17 cellular contexts compared by ENCODE assay signal in genomic region chr7:26550492-26550891, GRCh38.
DNase-seq lines count a peak whose midpoint lies in the region; ATAC-seq and TF ChIP-seq lines count a peak whose summit lies in the region.
"Had no signal": no experiment of that assay in that cellular context is flagged by ENCODE, and none has a peak within 500 bp of the region (broad histone marks: within the 10 kb centered on the region; RNA-seq: fewer than 3 reads in every experiment).

No MANE protein-coding gene starts in this region.

- POLR2A ChIA-PET in HCT116 (lab: Charles Lee), result no interaction called here

- H3K27ac Mint-ChIP-seq in activated CD8-positive, alpha-beta memory T cell treated with anti-CD3 and anti-CD28 coated beads, Interleukin-2, amount 10 ng/mL, durations not matched to agents 7 days and 5 days, result no peak overlapping the region

- H3K27ac ChIP-seq in C4-2B, result 0 out of 2 replicates have a peak overlapping the region, but pooled peaks have one; percentile 4
- H3K27ac ChIP-seq in HCT116 (ENCODE audit: low read depth, low read length), result no peak overlapping the region
- peak overlapping the region; percentile 19 for H3K27ac ChIP-seq in mammary epithelial cell (ENCODE audit: insufficient read depth, low read depth, low read length)
- H3K27ac ChIP-seq: GM23248 had no signal

- dilution Hi-C loops in mammary epithelial cell (cut with HindIII; ENCODE audit: low sequenced_read_pairs), result loop anchor here (5.0 kb wide), 2 partner anchors 42 to 58 kb away; no protein-coding TSS in a partner anchor

- no peak overlapping the region for H3K4me3 Mint-ChIP-seq in activated CD8-positive, alpha-beta memory T cell treated with anti-CD3 and anti-CD28 coated beads, Interleukin-2, amount 10 ng/mL, durations not matched to agents 7 days and 5 days

- no peaks in the 10 kb centered on the region for H3K79me2 ChIP-seq in HCT116 (ENCODE audit: insufficient read depth, low read length)
- H3K79me2 ChIP-seq in mammary epithelial cell (ENCODE audit: insufficient read depth, low read length), result no peaks in the 10 kb centered on the region

- H4K20me1 ChIP-seq in HCT116 (ENCODE audit: insufficient read depth) (no peaks in the 10 kb centered on the region), mammary epithelial cell (ENCODE audit: insufficient read depth, low read length) (no peaks in the 10 kb centered on the region)

- no peaks in the 10 kb centered on the region for H3K9me3 ChIP-seq in HCT116 (ENCODE audit: control insufficient read depth in 1 of 2, insufficient read depth in 1 of 2, low read depth in 1 of 2, low read length in 2 of 2)
- no peaks in the 10 kb centered on the region for H3K9me3 ChIP-seq in mammary epithelial cell (replicated peaks; ENCODE audit: insufficient read depth, low read length)
- H3K9me3 ChIP-seq in mucosa of descending colon, result no peaks in the 10 kb centered on the region

- H3K4me3 ChIP-seq in HCT116 (replicated peaks in 1 of 2; ENCODE audit: low read depth in 1 of 2, low read length in 2 of 2), result no peak overlapping the region
- no peak overlapping the region for H3K4me3 ChIP-seq in mammary epithelial cell (replicated peaks in 1 of 3; ENCODE audit: insufficient read depth in 1 of 3, low read depth in 2 of 3, low read length in 3 of 3)
- no peak overlapping the region for H3K4me3 ChIP-seq in mucosa of descending colon
- H3K4me3 ChIP-seq: GM23248 had no signal

- H3K9me2 ChIP-seq in HCT116 (ENCODE audit: insufficient read depth), result no peaks in the 10 kb centered on the region

- H3K27me3 ChIP-seq in HCT116 (ENCODE audit: insufficient read depth, low read length), result no peaks in the 10 kb centered on the region; the same call in 1 of the 2 replicates
- no peaks in the 10 kb centered on the region for H3K27me3 ChIP-seq in mammary epithelial cell (ENCODE audit: insufficient read depth, low read length)

- no peak for DNase-seq in HCT116 (ENCODE audit: low read depth, low spot score)
- DNase-seq in NCI-H2196 (lab: John Stamatoyannopoulos, UW; ENCODE audit: unreplicated experiment), result peak; percentile 88
- DNase-seq in mammary epithelial cell, result peak; percentile 41
- DNase-seq in NCI-H128 (lab: John Stamatoyannopoulos, UW; ENCODE audit: unreplicated experiment), result no peak
- no peak for DNase-seq in mucosa of descending colon
- no peak for DNase-seq in activated CD8-positive, alpha-beta memory T cell treated with anti-CD3 and anti-CD28 coated beads, Interleukin-2, amount 10 ng/mL, durations not matched to agents 7 days and 5 days
- DNase-seq: ACHN, AML-193, DMS79, GM23248, Karpas-422, NCI-H1417, NCI-H2081 treated with DMSO at 0.1 percent for 48 hours, NCI-H526 treated with DMSO at 0.1 percent for 48 hours, SW 1271 had no signal

- H3K9me3 Mint-ChIP-seq in activated CD8-positive, alpha-beta memory T cell treated with anti-CD3 and anti-CD28 coated beads, Interleukin-2, amount 10 ng/mL, durations not matched to agents 7 days and 5 days (ENCODE audit: low read depth), result no peaks in the 10 kb centered on the region

- BruUV-seq in HCT116 (replicated peaks; lab: Mats Ljungman, UMichigan) (no TSS peak), mammary epithelial cell (replicated peaks; lab: Mats Ljungman, UMichigan) (no TSS peak)

- WGBS in mammary epithelial cell (ENCODE audit: low coverage, missing lambda C conversion rate), result 83% methylated on average over 3 of the region's 5 CpGs

- H3K4me1 ChIP-seq in HCT116 (ENCODE audit: control insufficient read depth in 1 of 2, insufficient read depth in 2 of 2, low read length in 2 of 2), result peaks cover 14 to 22% of the 10 kb centered on the region in 2 experiments
- H3K4me1 ChIP-seq in mammary epithelial cell (ENCODE audit: insufficient read depth, low read length), result peaks cover 21% of the 10 kb centered on the region
- peaks cover 4% of the 10 kb centered on the region for H3K4me1 ChIP-seq in mucosa of descending colon (ENCODE audit: low read depth)

- H3K4me2 ChIP-seq in HCT116 (ENCODE audit: low read length) (peak overlapping the region; percentile 48), mammary epithelial cell (ENCODE audit: insufficient read depth, low read depth, low read length) (no peak overlapping the region)

- H3K36me3 ChIP-seq in HCT116 (ENCODE audit: control insufficient read depth in 1 of 2, insufficient read depth in 2 of 2, low read length in 2 of 2) (no peaks in the 10 kb centered on the region), mammary epithelial cell (ENCODE audit: insufficient read depth, low read length) (no peaks in the 10 kb centered on the region), mucosa of descending colon (ENCODE audit: low read depth) (no peaks in the 10 kb centered on the region)

- no peak for TF ChIP-seq CTCF in C4-2B (conservative IDR thresholded peaks at IDR 0.05)
- TF ChIP-seq CTCF in HCT116 (IDR thresholded peaks at IDR 0.05 in 2 of 3, conservative IDR thresholded peaks at IDR 0.05 in 1 of 3; ENCODE audit: borderline replicate concordance in 1 of 3, insufficient read depth in 1 of 3, low read depth in 2 of 3, low read length in 2 of 3), result no peak
- no peak for TF ChIP-seq CTCF in mammary epithelial cell (conservative IDR thresholded peaks at IDR 0.05 in 1 of 2, IDR thresholded peaks at IDR 0.05 in 1 of 2; ENCODE audit: extremely low read depth in 1 of 2, insufficient read depth in 1 of 2, low read depth in 1 of 2, low read length in 2 of 2)
- TF ChIP-seq CTCF in mucosa of descending colon (IDR thresholded peaks at IDR 0.05), result no peak

- H3K36me3 Mint-ChIP-seq in activated CD8-positive, alpha-beta memory T cell treated with anti-CD3 and anti-CD28 coated beads, Interleukin-2, amount 10 ng/mL, durations not matched to agents 7 days and 5 days, result no peaks in the 10 kb centered on the region

- H3K27me3 Mint-ChIP-seq in activated CD8-positive, alpha-beta memory T cell treated with anti-CD3 and anti-CD28 coated beads, Interleukin-2, amount 10 ng/mL, durations not matched to agents 7 days and 5 days, result peaks cover 34% of the 10 kb centered on the region

- no peak for ATAC-seq in HCT116
- ATAC-seq in mucosa of descending colon, result no peak
- ATAC-seq in activated CD8-positive, alpha-beta memory T cell treated with anti-CD3 and anti-CD28 coated beads, Interleukin-2, amount 10 ng/mL, durations not matched to agents 7 days and 5 days, result no peak
- ATAC-seq in HG02588 (IDR thresholded peaks at IDR 0.05; ENCODE audit: unreplicated experiment), result no peak

- in situ Hi-C loops in mammary epithelial cell (cut with MboI; ENCODE audit: low sequenced_read_pairs in 2 of 2), result no loop called here

- H3K9ac ChIP-seq in HCT116 (ENCODE audit: low read length), result no peak overlapping the region
- no peak overlapping the region for H3K9ac ChIP-seq in mammary epithelial cell (ENCODE audit: insufficient read depth, low read length)
- H3K9ac ChIP-seq: GM23248 had no signal

- intact Hi-C loops in HCT116 (cut with micrococcal nuclease) (no loop called here), mammary epithelial cell (cut with micrococcal nuclease) (no loop called here), mucosa of descending colon (cut with DNase I, micrococcal nuclease) (no loop called here)

- H2AFZ ChIP-seq in HCT116 (ENCODE audit: low read depth, low read length, poor library complexity, severe bottlenecking) (no peak overlapping the region), mammary epithelial cell (ENCODE audit: low read depth, low read length) (no peak overlapping the region)
- H2AFZ ChIP-seq: GM23248 had no signal

- no peak for TF ChIP-seq POLR2A in HCT116 (IDR thresholded peaks at IDR 0.05; ENCODE audit: borderline replicate concordance, extremely low read depth, insufficient read depth, insufficient read length)

- CTCF ChIA-PET in HCT116 (lab: Charles Lee) (interaction anchor here (0.9 to 1.6 kb wide), 2 partner anchors 13 to 181 kb away, joined by 3 to 7 read pairs; no protein-coding TSS in a partner anchor), mammary epithelial cell (lab: Charles Lee; ENCODE audit: low non-redundant PET) (no interaction called here)
- CTCF ChIA-PET in activated CD8-positive, alpha-beta memory T cell treated with anti-CD3 and anti-CD28 coated beads, Interleukin-2, amount 10 ng/mL, durations not matched to agents 7 days and 5 days (lab: Charles Lee), result no interaction called here

- H3K4me1 Mint-ChIP-seq in activated CD8-positive, alpha-beta memory T cell treated with anti-CD3 and anti-CD28 coated beads, Interleukin-2, amount 10 ng/mL, durations not matched to agents 7 days and 5 days, result no peaks in the 10 kb centered on the region

- no peak for TF ChIP-seq RAD21 in HCT116 (IDR thresholded peaks at IDR 0.05; ENCODE audit: low read depth)

- RAD21 ChIA-PET in HCT116 (lab: Charles Lee; ENCODE audit: low non-redundant PET in 1 of 2, low total read pairs in 2 of 2, uncharacterized antibody in 2 of 2, unreplicated experiment in 2 of 2), result no interaction called here

TF ChIP-seq in HCT116, 20 proteins besides CTCF, POLR2A, EP300 and RAD21 (continues in another document):
- TF ChIP-seq EZH2 (IDR thresholded peaks at IDR 0.05), result no peak
- no peak for TF ChIP-seq ATF3 (IDR thresholded peaks at IDR 0.05)
- no peak for TF ChIP-seq ZBTB33 (IDR thresholded peaks at IDR 0.05; ENCODE audit: extremely low read depth, insufficient replicate concordance, low read length)
- TF ChIP-seq EGR1 (IDR thresholded peaks at IDR 0.05; ENCODE audit: low read depth), result no peak
- TF ChIP-seq CBX3 (IDR thresholded peaks at IDR 0.05; ENCODE audit: low read depth), result no peak
- no peak for TF ChIP-seq MAX (IDR thresholded peaks at IDR 0.05)
- no peak for TF ChIP-seq CEBPB (IDR thresholded peaks at IDR 0.05; ENCODE audit: low read depth)
- TF ChIP-seq EZH2phosphoT487 (IDR thresholded peaks at IDR 0.05; ENCODE audit: borderline replicate concordance), result no peak

Comparison
In these comparisons a context has a peak if more than half of its experiments do, and no peak if none do; other contexts are left out.
1. DNase-seq: peak in NCI-H2196 (single experiment) and mammary epithelial cell (single experiment); none in HCT116 (single experiment), NCI-H128 (single experiment), mucosa of descending colon (0 of 3) and activated CD8-positive, alpha-beta memory T cell treated with anti-CD3 and anti-CD28 coated beads, Interleukin-2, amount 10 ng/mL, durations not matched to agents 7 days and 5 days (single experiment).